Comparison of ENCODE assay signal across 8 cellular contexts in genomic region chr18:56112013-56112749, GRCh38.
A peak's percentile ranks its signal among the peaks of the same experiment; 100 is the strongest.
DNase-seq lines count a peak whose midpoint lies in the region; ATAC-seq and TF ChIP-seq lines count a peak whose summit lies in the region.
"Had no signal": no experiment of that assay in that cellular context is flagged by ENCODE, and none has a peak within 500 bp of the region (broad histone marks: within the 10 kb centered on the region; RNA-seq: fewer than 3 reads in every experiment).

No MANE protein-coding gene starts in this region.

- TF ChIP-seq CTCF in fibroblast of pulmonary artery (IDR thresholded peaks at IDR 0.05; ENCODE audit: low read length, missing control alignments) = no peak

- DNase-seq in fibroblast of pulmonary artery (ENCODE audit: low read depth) (peak; percentile 14), DMS114 treated with DMSO at 0.1 percent for 48 hours (lab: John Stamatoyannopoulos, UW; ENCODE audit: unreplicated experiment) (no peak), SHP77 treated with DMSO at 0.1 percent for 48 hours (lab: John Stamatoyannopoulos, UW) (no peak)
- no peak for DNase-seq in activated effector memory CD4-positive, alpha-beta T cell treated with anti-CD3 and anti-CD28 coated beads, Interleukin-2, amount 50 U/mL, for 16 hours
- DNase-seq: uterus had no signal

- ATAC-seq in GM18861 (IDR thresholded peaks at IDR 0.05; ENCODE audit: unreplicated experiment) = peak; percentile 98
- ATAC-seq in GM21447 (IDR thresholded peaks at IDR 0.05; ENCODE audit: unreplicated experiment) = peak; percentile 99
- peak; percentile 98 for ATAC-seq in HG03442 (IDR thresholded peaks at IDR 0.05; ENCODE audit: unreplicated experiment)

- no peak overlapping the region for H3K4me3 ChIP-seq in fibroblast of pulmonary artery (replicated peaks; ENCODE audit: low read depth, low read length)
- H3K4me3 ChIP-seq: uterus had no signal
